In the genomic region with DNA sequence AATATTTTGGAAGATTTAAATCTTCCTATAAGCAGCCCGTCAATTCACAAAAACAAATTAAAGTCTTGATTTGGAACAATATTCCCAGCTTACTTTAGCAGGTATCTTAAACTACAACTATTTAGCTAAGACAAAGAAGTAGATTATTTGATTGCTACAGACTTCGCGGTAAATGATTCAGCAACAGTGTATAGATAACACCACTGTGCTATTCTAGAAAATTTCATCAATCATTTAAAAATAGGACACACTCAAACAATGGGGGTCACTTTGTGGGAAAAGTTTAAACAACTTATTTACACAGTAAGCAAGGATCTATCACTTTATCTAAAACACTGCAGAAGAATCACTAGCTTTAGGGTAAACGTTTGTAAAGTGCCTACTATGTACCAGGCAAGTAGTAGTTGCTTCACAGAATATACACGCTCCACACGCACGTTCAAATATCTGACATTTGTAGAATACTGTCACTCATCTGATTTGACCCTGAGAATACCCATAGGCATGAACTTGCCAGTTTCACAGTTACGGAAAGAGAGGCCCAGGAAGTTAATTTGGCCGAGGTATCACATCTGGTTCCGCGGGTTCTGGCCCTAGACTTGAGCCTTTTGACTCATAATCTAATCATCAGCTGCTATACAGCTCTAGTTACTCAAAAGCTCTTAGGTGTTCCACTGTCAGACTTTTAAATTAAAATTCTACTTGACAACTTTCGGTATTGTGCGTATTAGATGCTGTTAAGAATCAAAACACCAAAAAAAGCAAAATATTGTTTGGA, we compare ENCODE assay signal across 7 cellular contexts. TPM values are rescaled to one million over a fixed set of nuclear protein-coding genes. Genes with fewer than 3 reads are reported as not detected.
DNase-seq lines count a peak whose midpoint lies in the region; ATAC-seq and TF ChIP-seq lines count a peak whose summit lies in the region.

No MANE protein-coding gene starts in this region.

- peak overlapping the region; percentile 96 for H3K4me3 Mint-ChIP-seq in T-helper 17 cell

- peaks cover 16% of the 10 kb centered on the region for H3K4me1 Mint-ChIP-seq in T-helper 17 cell

- H3K27me3 Mint-ChIP-seq in T-helper 17 cell, result peaks cover 25% of the 10 kb centered on the region

- TF ChIP-seq CTCF in foreskin keratinocyte (conservative IDR thresholded peaks at IDR 0.05), result no peak

- H3K4me1 ChIP-seq in HAP-1 (peaks cover 6% of the 10 kb centered on the region), foreskin keratinocyte (peaks cover 8% of the 10 kb centered on the region)

- intact Hi-C loops in sciatic nerve (cut with DNase I), result no loop called here

- DNase-seq in HAP-1 (ENCODE audit: low spot score in 2 of 2), result no peak
- no peak for DNase-seq in T-helper 17 cell
- peak; percentile 64 to 82 for DNase-seq in foreskin keratinocyte
- DNase-seq in sciatic nerve (ENCODE audit: low spot score), result no peak
- DNase-seq in islet precursor cell, result no peak
- DNase-seq in NOMO-1 (lab: John Stamatoyannopoulos, UW; ENCODE audit: unreplicated experiment in 2 of 2), result no peak
- no peak for DNase-seq in iPS-NIHi7 (ENCODE audit: extremely low spot score)

- peak overlapping the region; percentile 100 for H3K27ac ChIP-seq in foreskin keratinocyte

- no peaks in the 10 kb centered on the region for H3K36me3 ChIP-seq in HAP-1 (replicated peaks)

- no peaks in the 10 kb centered on the region for H3K9me3 ChIP-seq in HAP-1
- no peaks in the 10 kb centered on the region for H3K9me3 ChIP-seq in T-helper 17 cell (ENCODE audit: control insufficient read depth, low read length, poor library complexity, severe bottlenecking)

- ATAC-seq in T-helper 17 cell (no peak), foreskin keratinocyte (peak; percentile 7), sciatic nerve (peak; percentile 21)

- H3K27ac Mint-ChIP-seq in T-helper 17 cell, result peak overlapping the region; percentile 34

- in situ Hi-C loops in HAP-1 (cut with MboI; ENCODE audit: low sequenced_read_pairs), result no loop called here

- peak overlapping the region; percentile 69 for H3K4me3 ChIP-seq in HAP-1

- peaks cover 3% of the 10 kb centered on the region for H3K36me3 Mint-ChIP-seq in T-helper 17 cell (ENCODE audit: low read depth)

- 0 out of 2 replicates have a peak, but pooled peaks cover 2% of the 10 kb centered on the region for H3K27me3 ChIP-seq in HAP-1 (ENCODE audit: low read depth)
- H3K27me3 ChIP-seq in foreskin keratinocyte, result no peaks in the 10 kb centered on the region

RNA-seq across cellular contexts. Expression of gene DENND2C, which starts 0.9 kb away (rescaled TPM):
- total RNA-seq in T-helper 17 cell (1 to 10 TPM; 1.1 to 5.1 TPM), foreskin keratinocyte (6.1 and 6.9 TPM in 2 replicates), sciatic nerve (4.5 TPM)
- polyA plus RNA-seq in foreskin keratinocyte, result 1.9 and 2.6 TPM in 2 replicates

RNA-seq across cellular contexts. Expression of gene AMPD1, which starts 26.4 kb away (rescaled TPM):
- total RNA-seq in T-helper 17 cell (not detected), foreskin keratinocyte (not detected in 2 replicates), sciatic nerve (not detected)
- not detected in 2 replicates for polyA plus RNA-seq in foreskin keratinocyte

RNA-seq across cellular contexts. Expression of gene NRAS, which starts 47.6 kb away (rescaled TPM):
- total RNA-seq in T-helper 17 cell, result 10 to 100 TPM; 24.3 to 32.5 TPM
- 64.0 and 64.5 TPM in 2 replicates for total RNA-seq in foreskin keratinocyte
- 20.9 and 24.3 TPM in 2 replicates for polyA plus RNA-seq in foreskin keratinocyte
- total RNA-seq in sciatic nerve, result 19.4 TPM

Comparison
In these comparisons a context has a peak if more than half of its experiments do, and no peak if none do; other contexts are left out.
1. DNase-seq: peak in foreskin keratinocyte (2 of 2); none in HAP-1 (0 of 2), T-helper 17 cell (0 of 3), sciatic nerve (single experiment), islet precursor cell (single experiment), NOMO-1 (0 of 2) and iPS-NIHi7 (single experiment).